ENCODE assay signal across 14 cellular contexts in the genomic region with DNA sequence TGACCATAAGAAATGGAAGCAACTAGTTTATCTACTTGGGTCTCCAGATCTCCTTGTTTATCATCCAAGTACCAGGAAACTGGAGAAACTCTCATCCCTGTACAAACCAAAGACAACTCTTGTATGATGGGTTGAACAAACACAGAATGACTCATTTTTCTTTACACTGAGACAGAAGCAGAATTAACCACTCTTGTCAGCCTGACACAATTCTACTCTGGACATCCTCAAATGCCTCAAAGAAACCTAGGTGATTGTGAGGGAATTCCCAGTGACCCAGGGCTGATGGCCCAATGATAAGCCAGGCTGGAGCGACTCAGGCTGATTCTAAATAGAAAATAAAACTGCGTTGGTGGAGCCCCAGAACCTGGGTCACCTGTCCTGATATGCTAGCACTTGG.
DNase-seq lines count a peak whose midpoint lies in the region; ATAC-seq and TF ChIP-seq lines count a peak whose summit lies in the region.
"Had no signal": no experiment of that assay in that cellular context is flagged by ENCODE, and none has a peak within 500 bp of the region (broad histone marks: within the 10 kb centered on the region; RNA-seq: fewer than 3 reads in every experiment).

No MANE protein-coding gene starts in this region.

- peak; percentile 9 for DNase-seq in activated CD4-positive, alpha-beta T cell treated with anti-CD3 and anti-CD28 coated beads for 36 hours
- DNase-seq in activated CD4-positive, alpha-beta T cell treated with anti-CD3 and anti-CD28 coated beads, Interleukin-2, amount 50 U/mL, for 4 hours = no peak
- no peak for DNase-seq in GM23338 (ENCODE audit: low spot score)
- peak; percentile 19 for DNase-seq in amniotic epithelial cell (ENCODE audit: low read depth)
- no peak for DNase-seq in trophoblast cell
- no peak for DNase-seq in heart right ventricle
- no peak for DNase-seq in HT-29 (ENCODE audit: low spot score)
- no peak for DNase-seq in vagina (ENCODE audit: extremely low spot score in 2 of 2)
- DNase-seq: CD8-positive, alpha-beta T cell; COR-L47 had no signal

- H3K36me3 Mint-ChIP-seq in activated CD4-positive, alpha-beta T cell treated with anti-CD3 and anti-CD28 coated beads for 36 hours (ENCODE audit: low read depth) = peaks cover 81% of the 10 kb centered on the region
- peaks cover 87% of the 10 kb centered on the region for H3K36me3 Mint-ChIP-seq in GM23338 (ENCODE audit: low read depth)

- H3K4me1 ChIP-seq in GM23338 (ENCODE audit: insufficient read depth) (peaks cover 9% of the 10 kb centered on the region; the same call in 1 of the 2 replicates), trophoblast cell (ENCODE audit: control insufficient read depth in 1 of 2, insufficient read depth in 2 of 2, low read length in 2 of 2) (peaks cover 5 to 16% of the 10 kb centered on the region in 2 experiments), heart right ventricle (no peaks in the 10 kb centered on the region), vagina (no peaks in the 10 kb centered on the region)

- ATAC-seq in activated CD4-positive, alpha-beta T cell treated with anti-CD3 and anti-CD28 coated beads for 36 hours = peak; percentile 47
- ATAC-seq in GM23338 (no peak), heart right ventricle (no peak)
- ATAC-seq: CD8-positive, alpha-beta T cell; GM12878 had no signal

- CTCF ChIA-PET in activated CD4-positive, alpha-beta T cell treated with anti-CD3 and anti-CD28 coated beads for 36 hours (lab: Charles Lee) = no interaction called here

- H4K20me1 ChIP-seq in GM23338 (replicated peaks; ENCODE audit: insufficient read depth) = peaks cover 81% of the 10 kb centered on the region

- H3K79me2 ChIP-seq in GM23338 (replicated peaks; ENCODE audit: insufficient read depth) (peaks cover 100% of the 10 kb centered on the region), trophoblast cell (ENCODE audit: control insufficient read depth, insufficient read depth, low read length, poor library complexity) (peaks cover 2% of the 10 kb centered on the region)

- H2BK5ac ChIP-seq in trophoblast cell (ENCODE audit: low read depth, low read length, poor library complexity) = no peak overlapping the region

- WGBS in trophoblast cell (ENCODE audit: extremely low coverage, insufficient coverage, insufficient read length) = no CpG with 5 or more reads among the region's 2 CpGs
- 90% methylated on average over 2 of the region's 2 CpGs for WGBS in heart right ventricle, 2 donors

- H4K8ac ChIP-seq in trophoblast cell (ENCODE audit: low read depth, low read length) = no peak overlapping the region

- H3K36me3 ChIP-seq in GM23338 (ENCODE audit: insufficient read depth) (peaks cover 37% of the 10 kb centered on the region), trophoblast cell (ENCODE audit: control insufficient read depth in 1 of 2, insufficient read depth in 2 of 2, low read length in 2 of 2) (peaks cover 3 to 6% of the 10 kb centered on the region in 2 experiments), heart right ventricle (no peaks in the 10 kb centered on the region), vagina (no peaks in the 10 kb centered on the region)

- H3K9me2 ChIP-seq in GM23338 (ENCODE audit: insufficient read depth) = no peaks in the 10 kb centered on the region

- H3K27me3 Mint-ChIP-seq in activated CD4-positive, alpha-beta T cell treated with anti-CD3 and anti-CD28 coated beads for 36 hours = no peaks in the 10 kb centered on the region
- no peaks in the 10 kb centered on the region for H3K27me3 Mint-ChIP-seq in GM23338 (ENCODE audit: insufficient read depth, low read depth, poor library complexity)

- no peaks in the 10 kb centered on the region for H3K27me3 ChIP-seq in GM23338 (ENCODE audit: insufficient read depth)
- no peaks in the 10 kb centered on the region for H3K27me3 ChIP-seq in trophoblast cell (ENCODE audit: insufficient read depth, low read length)
- H3K27me3 ChIP-seq in heart right ventricle = no peaks in the 10 kb centered on the region
- no peaks in the 10 kb centered on the region for H3K27me3 ChIP-seq in vagina

- H2BK120ac ChIP-seq in trophoblast cell (ENCODE audit: insufficient read depth, low read length, poor library complexity) = no peak overlapping the region

- H3K4me2 ChIP-seq in GM23338 (no peak overlapping the region), trophoblast cell (ENCODE audit: low read length) (no peak overlapping the region)

- POLR2A ChIA-PET in activated CD4-positive, alpha-beta T cell treated with anti-CD3 and anti-CD28 coated beads for 36 hours (lab: Charles Lee) = no interaction called here

- H3K9ac ChIP-seq in trophoblast cell (ENCODE audit: low read length) = no peak overlapping the region

- no peak overlapping the region for H3K4ac ChIP-seq in trophoblast cell (ENCODE audit: low read depth, low read length)

- no peak overlapping the region for H3K27ac Mint-ChIP-seq in activated CD4-positive, alpha-beta T cell treated with anti-CD3 and anti-CD28 coated beads for 36 hours
- peak overlapping the region; percentile 43; the same call in 1 of the 2 replicates for H3K27ac Mint-ChIP-seq in GM23338
- H3K27ac Mint-ChIP-seq: CD14-positive monocyte; CD8-positive, alpha-beta T cell had no signal

- H3K4me3 ChIP-seq in GM23338 (no peak overlapping the region), trophoblast cell (ENCODE audit: low read depth, low read length) (no peak overlapping the region), heart right ventricle (no peak overlapping the region), vagina (no peak overlapping the region)
- H3K4me3 ChIP-seq: GM12878 had no signal

- no peak for TF ChIP-seq CTCF in GM23338 (conservative IDR thresholded peaks at IDR 0.05; ENCODE audit: low read depth in 2 of 2)
- TF ChIP-seq CTCF in heart right ventricle (IDR thresholded peaks at IDR 0.05) = no peak
- no peak for TF ChIP-seq CTCF in vagina (IDR thresholded peaks at IDR 0.05)

- H3K9me3 Mint-ChIP-seq in activated CD4-positive, alpha-beta T cell treated with anti-CD3 and anti-CD28 coated beads for 36 hours (ENCODE audit: low read depth) = peaks cover 7% of the 10 kb centered on the region
- H3K9me3 Mint-ChIP-seq in GM23338 = no peaks in the 10 kb centered on the region
- H3K9me3 Mint-ChIP-seq: CD8-positive, alpha-beta T cell had no signal

- H2AK5ac ChIP-seq in trophoblast cell (ENCODE audit: low read length) = no peak overlapping the region

- peaks cover 8% of the 10 kb centered on the region for H3K4me1 Mint-ChIP-seq in activated CD4-positive, alpha-beta T cell treated with anti-CD3 and anti-CD28 coated beads for 36 hours
- H3K4me1 Mint-ChIP-seq in GM23338 = peaks cover 12% of the 10 kb centered on the region
- H3K4me1 Mint-ChIP-seq: CD14-positive monocyte had no signal

- no peak overlapping the region for H2AFZ ChIP-seq in GM23338
- H2AFZ ChIP-seq in trophoblast cell (ENCODE audit: insufficient read depth, low read length, poor library complexity) = no peak overlapping the region

- H3K27ac ChIP-seq in GM23338 (ENCODE audit: low read depth) (peak overlapping the region; percentile 70), trophoblast cell (ENCODE audit: low read depth, low read length) (peak overlapping the region; percentile 53), heart right ventricle (no peak overlapping the region), vagina (no peak overlapping the region)
- H3K27ac ChIP-seq: 22Rv1, HL-60 had no signal

- H3K9me3 ChIP-seq in trophoblast cell (ENCODE audit: insufficient read depth, low read depth, low read length) (no peaks in the 10 kb centered on the region), heart right ventricle (peaks cover 0 to 17% (median 0%) of the 10 kb centered on the region in 11 donors), vagina (no peaks in the 10 kb centered on the region)

- no peak overlapping the region for H4K12ac ChIP-seq in trophoblast cell (ENCODE audit: low read depth, low read length)

- H2BK12ac ChIP-seq in trophoblast cell (ENCODE audit: low read length) = no peak overlapping the region

- H3K79me1 ChIP-seq in trophoblast cell (ENCODE audit: low read length) = peaks cover 2% of the 10 kb centered on the region

- no peak overlapping the region for H3K4me3 Mint-ChIP-seq in activated CD4-positive, alpha-beta T cell treated with anti-CD3 and anti-CD28 coated beads for 36 hours
- H3K4me3 Mint-ChIP-seq in GM23338 = no peak overlapping the region
- H3K4me3 Mint-ChIP-seq: CD14-positive monocyte; CD8-positive, alpha-beta T cell had no signal

- H4K91ac ChIP-seq in trophoblast cell (ENCODE audit: low read depth, low read length) = no peak overlapping the region

- intact Hi-C loops in activated CD4-positive, alpha-beta T cell treated with anti-CD3 and anti-CD28 coated beads for 36 hours (cut with DNase I, micrococcal nuclease) = no loop called here
- intact Hi-C loops in heart right ventricle (cut with DNase I) (loop anchor here in 1 of 10 donors (5.0 kb wide), 1 partner anchor 123 kb away; no protein-coding TSS in a partner anchor), vagina (cut with DNase I) (no loop called here)

- H3K23ac ChIP-seq in trophoblast cell (ENCODE audit: low read length) = no peak overlapping the region

- TF ChIP-seq POLR2A in vagina (IDR thresholded peaks at IDR 0.05) = no peak

- H3K14ac ChIP-seq in trophoblast cell (ENCODE audit: low read length) = no peak overlapping the region

- H3F3A ChIP-seq in GM23338 (replicated peaks; ENCODE audit: low read depth) = no peaks in the 10 kb centered on the region

- H3K18ac ChIP-seq in trophoblast cell (ENCODE audit: low read length) = no peak overlapping the region

TF ChIP-seq in GM23338, 12 proteins besides CTCF, POLR2A, EP300 and RAD21 (continues in another document):
- TF ChIP-seq, protein P1, sequence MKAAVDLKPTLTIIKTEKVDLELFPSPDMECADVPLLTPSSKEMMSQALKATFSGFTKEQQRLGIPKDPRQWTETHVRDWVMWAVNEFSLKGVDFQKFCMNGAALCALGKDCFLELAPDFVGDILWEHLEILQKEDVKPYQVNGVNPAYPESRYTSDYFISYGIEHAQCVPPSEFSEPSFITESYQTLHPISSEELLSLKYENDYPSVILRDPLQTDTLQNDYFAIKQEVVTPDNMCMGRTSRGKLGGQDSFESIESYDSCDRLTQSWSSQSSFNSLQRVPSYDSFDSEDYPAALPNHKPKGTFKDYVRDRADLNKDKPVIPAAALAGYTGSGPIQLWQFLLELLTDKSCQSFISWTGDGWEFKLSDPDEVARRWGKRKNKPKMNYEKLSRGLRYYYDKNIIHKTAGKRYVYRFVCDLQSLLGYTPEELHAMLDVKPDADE (IDR thresholded peaks at IDR 0.05) = no peak
- TF ChIP-seq JUNB (IDR thresholded peaks at IDR 0.05; ENCODE audit: unreplicated experiment) = no peak

Comparison
In these comparisons a context has a peak if more than half of its experiments do, and no peak if none do; other contexts are left out.
1. DNase-seq: peak in activated CD4-positive, alpha-beta T cell treated with anti-CD3 and anti-CD28 coated beads for 36 hours (single experiment) and amniotic epithelial cell (single experiment); none in activated CD4-positive, alpha-beta T cell treated with anti-CD3 and anti-CD28 coated beads, Interleukin-2, amount 50 U/mL, for 4 hours (0 of 2), GM23338 (single experiment), trophoblast cell (0 of 2), heart right ventricle (0 of 2), HT-29 (single experiment) and vagina (0 of 2).
2. H3K27ac ChIP-seq: peak in GM23338 (single experiment) and trophoblast cell (single experiment); none in heart right ventricle (0 of 10) and vagina (single experiment).